In the genomic region with DNA sequence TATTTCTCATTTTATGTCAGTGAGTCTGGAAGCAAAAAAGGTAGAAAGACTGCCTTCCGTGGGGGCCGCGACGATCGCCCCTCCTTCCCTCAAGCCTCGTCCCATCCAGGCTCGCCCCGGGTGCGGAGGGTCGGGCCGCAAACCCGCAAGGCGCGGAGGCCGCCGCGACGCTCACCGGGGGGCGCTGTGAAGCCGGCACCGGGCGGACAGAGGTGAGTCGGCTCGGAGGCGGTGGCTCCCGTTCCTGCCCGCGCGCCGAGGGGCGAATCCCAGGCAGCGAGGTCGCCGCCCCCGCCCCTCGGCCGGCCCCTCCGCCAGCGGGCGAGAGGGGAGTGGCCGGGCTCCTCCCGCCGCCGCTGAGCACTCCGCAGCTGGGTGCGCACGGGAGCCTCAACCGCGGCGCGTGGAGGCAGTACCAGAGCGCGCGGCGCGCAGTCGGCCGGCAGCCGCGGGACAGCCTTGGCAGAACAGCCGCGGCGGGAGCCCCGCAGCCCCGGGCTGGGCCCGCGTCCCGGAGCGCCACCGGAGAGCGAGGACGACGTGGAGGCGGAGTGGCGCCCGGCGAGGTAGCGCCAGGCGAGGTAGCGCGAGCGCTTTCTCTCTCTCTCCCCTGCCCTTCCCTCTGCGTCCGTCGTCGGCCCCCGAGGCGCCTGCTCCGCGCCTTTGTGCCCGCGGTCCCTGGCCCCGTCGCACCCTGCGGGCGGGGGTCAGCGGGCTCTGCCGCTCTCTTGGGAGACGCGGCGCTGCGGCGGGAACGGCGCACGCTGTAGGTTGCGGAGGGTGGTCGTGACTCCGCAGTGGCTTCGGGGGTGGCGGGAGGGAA, we compare ENCODE assay signal across 1 cellular context.
TF ChIP-seq lines count a peak whose summit lies in the region.

A gene (plus strand): TSS at position 359 of the 823 bp plus-strand sequence. CDS start 31,492 bp downstream, outside the sequence.

TF ChIP-seq in HepG2, 621 proteins besides CTCF, POLR2A, EP300 and RAD21 (continued from another document and continues in another):
- TF ChIP-seq, protein P1, sequence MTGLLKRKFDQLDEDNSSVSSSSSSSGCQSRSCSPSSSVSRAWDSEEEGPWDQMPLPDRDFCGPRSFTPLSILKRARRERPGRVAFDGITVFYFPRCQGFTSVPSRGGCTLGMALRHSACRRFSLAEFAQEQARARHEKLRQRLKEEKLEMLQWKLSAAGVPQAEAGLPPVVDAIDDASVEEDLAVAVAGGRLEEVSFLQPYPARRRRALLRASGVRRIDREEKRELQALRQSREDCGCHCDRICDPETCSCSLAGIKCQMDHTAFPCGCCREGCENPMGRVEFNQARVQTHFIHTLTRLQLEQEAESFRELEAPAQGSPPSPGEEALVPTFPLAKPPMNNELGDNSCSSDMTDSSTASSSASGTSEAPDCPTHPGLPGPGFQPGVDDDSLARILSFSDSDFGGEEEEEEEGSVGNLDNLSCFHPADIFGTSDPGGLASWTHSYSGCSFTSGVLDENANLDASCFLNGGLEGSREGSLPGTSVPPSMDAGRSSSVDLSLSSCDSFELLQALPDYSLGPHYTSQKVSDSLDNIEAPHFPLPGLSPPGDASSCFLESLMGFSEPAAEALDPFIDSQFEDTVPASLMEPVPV (CRISPR knock-in tag; IDR thresholded peaks at IDR 0.05) = peak; percentile 82; the same call in 1 of the 2 replicates
- TF ChIP-seq ZSCAN22 (CRISPR knock-in tag; IDR thresholded peaks at IDR 0.05) (peak; percentile 79), BHLHE40 (IDR thresholded peaks at IDR 0.05; ENCODE audit: low read length) (peak; percentile 74), POLR2AphosphoS5 (IDR thresholded peaks at IDR 0.05; ENCODE audit: low read depth, low read length) (peak; percentile 60; the same call in 1 of the 2 replicates), FOXP1 (IDR thresholded peaks at IDR 0.05) (no peak), FOXP1 (CRISPR knock-in tag; IDR thresholded peaks at IDR 0.05) (no peak), ZIK1 (CRISPR knock-in tag; IDR thresholded peaks at IDR 0.05; ENCODE audit: borderline replicate concordance, low read depth) (peak; percentile 98), ZNF782 (CRISPR knock-in tag; IDR thresholded peaks at IDR 0.05; ENCODE audit: borderline replicate concordance) (no peak), AGO1 (IDR thresholded peaks at IDR 0.05; ENCODE audit: low read depth, low read length, poor library complexity, severe bottlenecking) (no peak), ZFX (CRISPR knock-in tag; IDR thresholded peaks at IDR 0.05; ENCODE audit: low read depth) (peak; percentile 62), ATAD3A (CRISPR knock-in tag; IDR thresholded peaks at IDR 0.05) (no peak), FOXO1 (CRISPR knock-in tag; IDR thresholded peaks at IDR 0.05) (peak; percentile 49; the same call in 1 of the 2 replicates), NR2C2 (CRISPR knock-in tag; IDR thresholded peaks at IDR 0.05; ENCODE audit: borderline replicate concordance) (peak; percentile 54), ZNF547 (CRISPR knock-in tag; IDR thresholded peaks at IDR 0.05) (peak; percentile 44; the same call in 1 of the 2 replicates), HNRNPUL1 (IDR thresholded peaks at IDR 0.05; ENCODE audit: low read depth, low read length) (peak; percentile 63; the same call in 1 of the 2 replicates), TAF15 (IDR thresholded peaks at IDR 0.05; ENCODE audit: low read depth, low read length, poor library complexity, severe bottlenecking) (peak; percentile 72), STAG1 (CRISPR knock-in tag; IDR thresholded peaks at IDR 0.05) (peak; percentile 93), ZNF441 (CRISPR knock-in tag; IDR thresholded peaks at IDR 0.05; ENCODE audit: borderline replicate concordance) (peak; percentile 75; the same call in 1 of the 2 replicates), KLF6 (CRISPR knock-in tag; IDR thresholded peaks at IDR 0.05) (0 out of 2 replicates have a peak, but pooled peaks have one; percentile 33)
- TF ChIP-seq, protein P2, sequence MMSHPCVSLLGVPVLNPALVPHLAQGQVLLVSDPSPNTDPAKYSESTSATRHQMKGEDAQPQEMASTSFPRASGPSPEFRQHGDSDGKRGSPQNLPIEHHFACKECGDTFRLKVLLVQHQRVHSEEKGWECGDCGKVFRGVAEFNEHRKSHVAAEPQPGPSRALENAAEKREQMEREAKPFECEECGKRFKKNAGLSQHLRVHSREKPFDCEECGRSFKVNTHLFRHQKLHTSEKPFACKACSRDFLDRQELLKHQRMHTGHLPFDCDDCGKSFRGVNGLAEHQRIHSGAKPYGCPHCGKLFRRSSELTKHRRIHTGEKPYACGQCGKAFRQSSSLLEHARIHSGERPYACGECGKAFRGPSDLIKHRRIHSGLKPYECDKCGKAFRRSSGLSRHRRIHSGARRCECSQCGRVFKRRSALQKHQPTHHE (CRISPR knock-in tag; IDR thresholded peaks at IDR 0.05; ENCODE audit: borderline replicate concordance) = peak; percentile 81; the same call in 1 of the 2 replicates
- TF ChIP-seq, protein P3, sequence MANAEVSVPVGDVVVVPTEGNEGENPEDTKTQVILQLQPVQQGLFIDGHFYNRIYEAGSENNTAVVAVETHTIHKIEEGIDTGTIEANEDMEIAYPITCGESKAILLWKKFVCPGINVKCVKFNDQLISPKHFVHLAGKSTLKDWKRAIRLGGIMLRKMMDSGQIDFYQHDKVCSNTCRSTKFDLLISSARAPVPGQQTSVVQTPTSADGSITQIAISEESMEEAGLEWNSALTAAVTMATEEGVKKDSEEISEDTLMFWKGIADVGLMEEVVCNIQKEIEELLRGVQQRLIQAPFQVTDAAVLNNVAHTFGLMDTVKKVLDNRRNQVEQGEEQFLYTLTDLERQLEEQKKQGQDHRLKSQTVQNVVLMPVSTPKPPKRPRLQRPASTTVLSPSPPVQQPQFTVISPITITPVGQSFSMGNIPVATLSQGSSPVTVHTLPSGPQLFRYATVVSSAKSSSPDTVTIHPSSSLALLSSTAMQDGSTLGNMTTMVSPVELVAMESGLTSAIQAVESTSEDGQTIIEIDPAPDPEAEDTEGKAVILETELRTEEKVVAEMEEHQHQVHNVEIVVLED (CRISPR knock-in tag; IDR thresholded peaks at IDR 0.05; ENCODE audit: borderline replicate concordance) = peak; percentile 51; the same call in 1 of the 2 replicates
- TF ChIP-seq, protein P4, sequence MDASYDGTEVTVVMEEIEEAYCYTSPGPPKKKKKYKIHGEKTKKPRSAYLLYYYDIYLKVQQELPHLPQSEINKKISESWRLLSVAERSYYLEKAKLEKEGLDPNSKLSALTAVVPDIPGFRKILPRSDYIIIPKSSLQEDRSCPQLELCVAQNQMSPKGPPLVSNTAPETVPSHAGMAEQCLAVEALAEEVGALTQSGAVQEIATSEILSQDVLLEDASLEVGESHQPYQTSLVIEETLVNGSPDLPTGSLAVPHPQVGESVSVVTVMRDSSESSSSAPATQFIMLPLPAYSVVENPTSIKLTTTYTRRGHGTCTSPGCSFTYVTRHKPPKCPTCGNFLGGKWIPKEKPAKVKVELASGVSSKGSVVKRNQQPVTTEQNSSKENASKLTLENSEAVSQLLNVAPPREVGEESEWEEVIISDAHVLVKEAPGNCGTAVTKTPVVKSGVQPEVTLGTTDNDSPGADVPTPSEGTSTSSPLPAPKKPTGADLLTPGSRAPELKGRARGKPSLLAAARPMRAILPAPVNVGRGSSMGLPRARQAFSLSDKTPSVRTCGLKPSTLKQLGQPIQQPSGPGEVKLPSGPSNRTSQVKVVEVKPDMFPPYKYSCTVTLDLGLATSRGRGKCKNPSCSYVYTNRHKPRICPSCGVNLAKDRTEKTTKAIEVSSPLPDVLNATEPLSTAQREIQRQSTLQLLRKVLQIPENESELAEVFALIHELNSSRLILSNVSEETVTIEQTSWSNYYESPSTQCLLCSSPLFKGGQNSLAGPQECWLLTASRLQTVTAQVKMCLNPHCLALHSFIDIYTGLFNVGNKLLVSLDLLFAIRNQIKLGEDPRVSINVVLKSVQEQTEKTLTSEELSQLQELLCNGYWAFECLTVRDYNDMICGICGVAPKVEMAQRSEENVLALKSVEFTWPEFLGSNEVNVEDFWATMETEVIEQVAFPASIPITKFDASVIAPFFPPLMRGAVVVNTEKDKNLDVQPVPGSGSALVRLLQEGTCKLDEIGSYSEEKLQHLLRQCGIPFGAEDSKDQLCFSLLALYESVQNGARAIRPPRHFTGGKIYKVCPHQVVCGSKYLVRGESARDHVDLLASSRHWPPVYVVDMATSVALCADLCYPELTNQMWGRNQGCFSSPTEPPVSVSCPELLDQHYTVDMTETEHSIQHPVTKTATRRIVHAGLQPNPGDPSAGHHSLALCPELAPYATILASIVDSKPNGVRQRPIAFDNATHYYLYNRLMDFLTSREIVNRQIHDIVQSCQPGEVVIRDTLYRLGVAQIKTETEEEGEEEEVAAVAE (CRISPR knock-in tag; IDR thresholded peaks at IDR 0.05; ENCODE audit: borderline replicate concordance) = no peak
- TF ChIP-seq, protein P5, sequence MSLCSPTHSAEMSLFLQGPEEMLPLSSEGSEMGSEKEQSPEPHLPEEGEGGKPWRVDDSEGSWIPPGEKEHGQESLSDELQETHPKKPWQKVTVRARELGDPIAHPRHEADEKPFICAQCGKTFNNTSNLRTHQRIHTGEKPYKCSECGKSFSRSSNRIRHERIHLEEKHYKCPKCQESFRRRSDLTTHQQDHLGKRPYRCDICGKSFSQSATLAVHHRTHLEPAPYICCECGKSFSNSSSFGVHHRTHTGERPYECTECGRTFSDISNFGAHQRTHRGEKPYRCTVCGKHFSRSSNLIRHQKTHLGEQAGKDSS (CRISPR knock-in tag; IDR thresholded peaks at IDR 0.05; ENCODE audit: borderline replicate concordance, low read depth) = peak; percentile 87; the same call in 1 of the 2 replicates
- TF ChIP-seq, protein P6, sequence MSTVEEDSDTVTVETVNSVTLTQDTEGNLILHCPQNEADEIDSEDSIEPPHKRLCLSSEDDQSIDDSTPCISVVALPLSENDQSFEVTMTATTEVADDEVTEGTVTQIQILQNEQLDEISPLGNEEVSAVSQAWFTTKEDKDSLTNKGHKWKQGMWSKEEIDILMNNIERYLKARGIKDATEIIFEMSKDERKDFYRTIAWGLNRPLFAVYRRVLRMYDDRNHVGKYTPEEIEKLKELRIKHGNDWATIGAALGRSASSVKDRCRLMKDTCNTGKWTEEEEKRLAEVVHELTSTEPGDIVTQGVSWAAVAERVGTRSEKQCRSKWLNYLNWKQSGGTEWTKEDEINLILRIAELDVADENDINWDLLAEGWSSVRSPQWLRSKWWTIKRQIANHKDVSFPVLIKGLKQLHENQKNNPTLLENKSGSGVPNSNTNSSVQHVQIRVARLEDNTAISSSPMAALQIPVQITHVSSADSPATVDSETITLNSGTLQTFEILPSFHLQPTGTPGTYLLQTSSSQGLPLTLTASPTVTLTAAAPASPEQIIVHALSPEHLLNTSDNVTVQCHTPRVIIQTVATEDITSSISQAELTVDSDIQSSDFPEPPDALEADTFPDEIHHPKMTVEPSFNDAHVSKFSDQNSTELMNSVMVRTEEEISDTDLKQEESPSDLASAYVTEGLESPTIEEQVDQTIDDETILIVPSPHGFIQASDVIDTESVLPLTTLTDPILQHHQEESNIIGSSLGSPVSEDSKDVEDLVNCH (CRISPR knock-in tag; IDR thresholded peaks at IDR 0.05) = no peak
- TF ChIP-seq, protein P7, sequence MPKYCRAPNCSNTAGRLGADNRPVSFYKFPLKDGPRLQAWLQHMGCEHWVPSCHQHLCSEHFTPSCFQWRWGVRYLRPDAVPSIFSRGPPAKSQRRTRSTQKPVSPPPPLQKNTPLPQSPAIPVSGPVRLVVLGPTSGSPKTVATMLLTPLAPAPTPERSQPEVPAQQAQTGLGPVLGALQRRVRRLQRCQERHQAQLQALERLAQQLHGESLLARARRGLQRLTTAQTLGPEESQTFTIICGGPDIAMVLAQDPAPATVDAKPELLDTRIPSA (CRISPR knock-in tag; IDR thresholded peaks at IDR 0.05; ENCODE audit: borderline replicate concordance) = peak; percentile 51; the same call in 1 of the 2 replicates
- TF ChIP-seq, protein P8, sequence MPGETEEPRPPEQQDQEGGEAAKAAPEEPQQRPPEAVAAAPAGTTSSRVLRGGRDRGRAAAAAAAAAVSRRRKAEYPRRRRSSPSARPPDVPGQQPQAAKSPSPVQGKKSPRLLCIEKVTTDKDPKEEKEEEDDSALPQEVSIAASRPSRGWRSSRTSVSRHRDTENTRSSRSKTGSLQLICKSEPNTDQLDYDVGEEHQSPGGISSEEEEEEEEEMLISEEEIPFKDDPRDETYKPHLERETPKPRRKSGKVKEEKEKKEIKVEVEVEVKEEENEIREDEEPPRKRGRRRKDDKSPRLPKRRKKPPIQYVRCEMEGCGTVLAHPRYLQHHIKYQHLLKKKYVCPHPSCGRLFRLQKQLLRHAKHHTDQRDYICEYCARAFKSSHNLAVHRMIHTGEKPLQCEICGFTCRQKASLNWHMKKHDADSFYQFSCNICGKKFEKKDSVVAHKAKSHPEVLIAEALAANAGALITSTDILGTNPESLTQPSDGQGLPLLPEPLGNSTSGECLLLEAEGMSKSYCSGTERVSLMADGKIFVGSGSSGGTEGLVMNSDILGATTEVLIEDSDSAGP (CRISPR knock-in tag; IDR thresholded peaks at IDR 0.05; ENCODE audit: borderline replicate concordance) = peak; percentile 82
- TF ChIP-seq, protein P9, sequence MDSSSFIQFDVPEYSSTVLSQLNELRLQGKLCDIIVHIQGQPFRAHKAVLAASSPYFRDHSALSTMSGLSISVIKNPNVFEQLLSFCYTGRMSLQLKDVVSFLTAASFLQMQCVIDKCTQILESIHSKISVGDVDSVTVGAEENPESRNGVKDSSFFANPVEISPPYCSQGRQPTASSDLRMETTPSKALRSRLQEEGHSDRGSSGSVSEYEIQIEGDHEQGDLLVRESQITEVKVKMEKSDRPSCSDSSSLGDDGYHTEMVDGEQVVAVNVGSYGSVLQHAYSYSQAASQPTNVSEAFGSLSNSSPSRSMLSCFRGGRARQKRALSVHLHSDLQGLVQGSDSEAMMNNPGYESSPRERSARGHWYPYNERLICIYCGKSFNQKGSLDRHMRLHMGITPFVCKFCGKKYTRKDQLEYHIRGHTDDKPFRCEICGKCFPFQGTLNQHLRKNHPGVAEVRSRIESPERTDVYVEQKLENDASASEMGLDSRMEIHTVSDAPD (CRISPR knock-in tag; IDR thresholded peaks at IDR 0.05) = peak; percentile 7
- TF ChIP-seq, protein P10, sequence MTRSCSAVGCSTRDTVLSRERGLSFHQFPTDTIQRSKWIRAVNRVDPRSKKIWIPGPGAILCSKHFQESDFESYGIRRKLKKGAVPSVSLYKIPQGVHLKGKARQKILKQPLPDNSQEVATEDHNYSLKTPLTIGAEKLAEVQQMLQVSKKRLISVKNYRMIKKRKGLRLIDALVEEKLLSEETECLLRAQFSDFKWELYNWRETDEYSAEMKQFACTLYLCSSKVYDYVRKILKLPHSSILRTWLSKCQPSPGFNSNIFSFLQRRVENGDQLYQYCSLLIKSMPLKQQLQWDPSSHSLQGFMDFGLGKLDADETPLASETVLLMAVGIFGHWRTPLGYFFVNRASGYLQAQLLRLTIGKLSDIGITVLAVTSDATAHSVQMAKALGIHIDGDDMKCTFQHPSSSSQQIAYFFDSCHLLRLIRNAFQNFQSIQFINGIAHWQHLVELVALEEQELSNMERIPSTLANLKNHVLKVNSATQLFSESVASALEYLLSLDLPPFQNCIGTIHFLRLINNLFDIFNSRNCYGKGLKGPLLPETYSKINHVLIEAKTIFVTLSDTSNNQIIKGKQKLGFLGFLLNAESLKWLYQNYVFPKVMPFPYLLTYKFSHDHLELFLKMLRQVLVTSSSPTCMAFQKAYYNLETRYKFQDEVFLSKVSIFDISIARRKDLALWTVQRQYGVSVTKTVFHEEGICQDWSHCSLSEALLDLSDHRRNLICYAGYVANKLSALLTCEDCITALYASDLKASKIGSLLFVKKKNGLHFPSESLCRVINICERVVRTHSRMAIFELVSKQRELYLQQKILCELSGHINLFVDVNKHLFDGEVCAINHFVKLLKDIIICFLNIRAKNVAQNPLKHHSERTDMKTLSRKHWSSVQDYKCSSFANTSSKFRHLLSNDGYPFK (CRISPR knock-in tag; IDR thresholded peaks at IDR 0.05; ENCODE audit: borderline replicate concordance) = peak; percentile 47; the same call in 1 of the 2 replicates
- TF ChIP-seq, protein P11, sequence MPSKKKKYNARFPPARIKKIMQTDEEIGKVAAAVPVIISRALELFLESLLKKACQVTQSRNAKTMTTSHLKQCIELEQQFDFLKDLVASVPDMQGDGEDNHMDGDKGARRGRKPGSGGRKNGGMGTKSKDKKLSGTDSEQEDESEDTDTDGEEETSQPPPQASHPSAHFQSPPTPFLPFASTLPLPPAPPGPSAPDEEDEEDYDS (CRISPR knock-in tag; IDR thresholded peaks at IDR 0.05) = 0 out of 2 replicates have a peak, but pooled peaks have one; percentile 31
